In genomic region chr14:65506801-65507200, GRCh38 we compare ENCODE assay signal across 19 cellular contexts.
A peak's percentile ranks its signal among the peaks of the same experiment; 100 is the strongest.
DNase-seq lines count a peak whose midpoint lies in the region; ATAC-seq, FAIRE-seq and TF ChIP-seq lines count a peak whose summit lies in the region.
"Had no signal": no experiment of that assay in that cellular context is flagged by ENCODE, and none has a peak within 500 bp of the region (broad histone marks: within the 10 kb centered on the region; RNA-seq: fewer than 3 reads in every experiment).

No MANE protein-coding gene starts in this region.

- intact Hi-C loops in HepG2 (cut with micrococcal nuclease; ENCODE audit: unreplicated experiment) (no loop called here), right lobe of liver (cut with DNase I) (no loop called here)

- H3K36me3 ChIP-seq in HepG2 (replicated peaks in 1 of 2; ENCODE audit: control insufficient read depth in 1 of 2, insufficient read depth in 2 of 2, low read length in 2 of 2) (no peaks in the 10 kb centered on the region), right lobe of liver (no peaks in the 10 kb centered on the region), Peyer's patch (no peaks in the 10 kb centered on the region)

- TF ChIP-seq CTCF in HepG2 (CRISPR knock-in tag; IDR thresholded peaks at IDR 0.05) (no peak), right lobe of liver (IDR thresholded peaks at IDR 0.05) (no peak), Peyer's patch (IDR thresholded peaks at IDR 0.05) (no peak)

- DNase-seq in HepG2 (ENCODE audit: low spot score) (peak; percentile 5), right lobe of liver (no peak), NCI-H748 (lab: John Stamatoyannopoulos, UW; ENCODE audit: unreplicated experiment) (peak; percentile 99), iPS DF 19.7 (ENCODE audit: low read depth, low spot score) (peak; percentile 17), urothelium cell line (ENCODE audit: low spot score) (no peak), NCI-H1694 (lab: John Stamatoyannopoulos, UW) (no peak), Peyer's patch (no peak)
- no peak for DNase-seq in stimulated activated CD4-positive, alpha-beta T cell treated with anti-CD3 and anti-CD28 coated beads, Interleukin-4, amount 100 ng/mL, for 24 hours
- DNase-seq: activated CD4-positive, alpha-beta memory T cell treated with anti-CD3 and anti-CD28 coated beads, Interleukin-2, amount 10 ng/mL, durations not matched to agents 7 days and 5 days; activated naive CD4-positive, alpha-beta T cell treated with anti-CD3 and anti-CD28 coated beads, Interleukin-2, amount 10 ng/mL, durations not matched to agents 7 days and 5 days; central memory CD4-positive, alpha-beta T cell; hippocampal formation; IMR-90; mammary epithelial cell; naive B cell; NCI-H2171; stimulated activated naive B cell treated with anti-CD40 and anti-IgM and Interleukin-4, amounts not matched to agents 10 μg/mL and 1 μg/mL and 100 μg/mL, for 72 hours; T1000 had no signal

- no peak overlapping the region for H3K4me2 ChIP-seq in HepG2 (ENCODE audit: low read depth, low read length)
- H3K4me2 ChIP-seq: BLaER1 had no signal

- TF ChIP-seq EP300 in HepG2 (IDR thresholded peaks at IDR 0.05; ENCODE audit: low read depth in 2 of 2, low read length in 2 of 2) = no peak
- no peak for TF ChIP-seq EP300 in HepG2 (CRISPR knock-in tag; IDR thresholded peaks at IDR 0.05; ENCODE audit: borderline replicate concordance)

- H3K4me3 ChIP-seq in HepG2 (replicated peaks in 1 of 3; ENCODE audit: insufficient read depth in 1 of 3, low read depth in 2 of 3, low read length in 3 of 3) (no peak overlapping the region), right lobe of liver (no peak overlapping the region), Peyer's patch (no peak overlapping the region)
- H3K4me3 ChIP-seq: BLaER1 had no signal

- POLR2A ChIA-PET in HepG2 (lab: Yijun Ruan, JAX) = no interaction called here

- peaks cover 6% of the 10 kb centered on the region for H3K9me3 ChIP-seq in HepG2 (ENCODE audit: low read length)
- H3K9me3 ChIP-seq in right lobe of liver = no peaks in the 10 kb centered on the region
- H3K9me3 ChIP-seq in Peyer's patch = no peaks in the 10 kb centered on the region

- in situ Hi-C loops in HepG2 (cut with HindIII; ENCODE audit: extremely low pct_ligation_motif_present, low pct_unique_long_range_greater_than_20kb) = no loop called here

- WGBS in HepG2 (ENCODE audit: low lambda C conversion rate) = 48% methylated on average over 6 of the region's 6 CpGs
- WGBS in right lobe of liver (ENCODE audit: insufficient coverage, low coverage, low lambda C conversion rate, missing lambda C conversion rate) = 35% methylated on average over 6 of the region's 6 CpGs

- H3K27ac ChIP-seq in HepG2 (ENCODE audit: extremely low read length, insufficient read depth, low read length) = no peak overlapping the region
- H3K27ac ChIP-seq in right lobe of liver = no peak overlapping the region
- no peak overlapping the region for H3K27ac ChIP-seq in Peyer's patch
- H3K27ac ChIP-seq: BLaER1 had no signal

- TF ChIP-seq POLR2A in HepG2 (IDR thresholded peaks at IDR 0.05; ENCODE audit: insufficient read depth in 1 of 2, low read depth in 2 of 2, low read length in 2 of 2) = no peak
- no peak for TF ChIP-seq POLR2A in right lobe of liver (IDR thresholded peaks at IDR 0.05)
- no peak for TF ChIP-seq POLR2A in Peyer's patch (IDR thresholded peaks at IDR 0.05)

- peaks cover 10% of the 10 kb centered on the region for H3K4me1 ChIP-seq in HepG2 (ENCODE audit: insufficient read depth, low read length)
- H3K4me1 ChIP-seq in right lobe of liver = no peaks in the 10 kb centered on the region
- no peaks in the 10 kb centered on the region for H3K4me1 ChIP-seq in Peyer's patch

- ATAC-seq in HepG2 (no peak), right lobe of liver (no peak)
- ATAC-seq: stimulated activated naive B cell treated with anti-CD40 and anti-IgM and Interleukin-4, amounts not matched to agents 10 μg/mL and 1 μg/mL and 100 μg/mL, for 72 hours had no signal

- H3K79me2 ChIP-seq in HepG2 (ENCODE audit: insufficient read depth, low read length) = no peaks in the 10 kb centered on the region

- H3K27me3 ChIP-seq in HepG2 (ENCODE audit: control insufficient read depth in 1 of 2, insufficient read depth in 2 of 2, low read length in 2 of 2) (no peaks in the 10 kb centered on the region), right lobe of liver (no peaks in the 10 kb centered on the region), Peyer's patch (no peaks in the 10 kb centered on the region)
- H3K27me3 ChIP-seq: BLaER1 had no signal

- no peaks in the 10 kb centered on the region for H4K20me1 ChIP-seq in HepG2 (ENCODE audit: insufficient read depth, low read length)

- CTCF ChIA-PET in HepG2 (lab: Yijun Ruan, JAX; ENCODE audit: low intra/inter-chr PET ratio, low total read pairs) = no interaction called here

- FAIRE-seq in HepG2 (lab: Jason Lieb, UNC) (no peak), urothelium cell line (lab: Jason Lieb, UNC) (peak; percentile 52)

- no peak overlapping the region for H3K9ac ChIP-seq in HepG2 (ENCODE audit: insufficient read depth, low read depth, low read length)
- H3K9ac ChIP-seq: BLaER1 had no signal

- no peak overlapping the region for H2AFZ ChIP-seq in HepG2 (ENCODE audit: low read length)

- no TSS peak for BruUV-seq in HepG2 (replicated peaks; lab: Mats Ljungman, UMichigan)

- no peak for TF ChIP-seq RAD21 in HepG2 (CRISPR knock-in tag; IDR thresholded peaks at IDR 0.05)

TF ChIP-seq in HepG2, 621 proteins besides CTCF, POLR2A, EP300 and RAD21 (continues in another document):
- TF ChIP-seq ZBTB8A (CRISPR knock-in tag; IDR thresholded peaks at IDR 0.05; ENCODE audit: borderline replicate concordance, low read depth) (no peak), CREB1 (IDR thresholded peaks at IDR 0.05) (no peak), CREB1 (CRISPR knock-in tag; IDR thresholded peaks at IDR 0.05) (no peak), ARNT (IDR thresholded peaks at IDR 0.05) (no peak), ATRX (CRISPR knock-in tag; IDR thresholded peaks at IDR 0.05; ENCODE audit: borderline replicate concordance) (no peak), FOXC1 (CRISPR knock-in tag; IDR thresholded peaks at IDR 0.05; ENCODE audit: borderline replicate concordance) (no peak), ZNF446 (CRISPR knock-in tag; IDR thresholded peaks at IDR 0.05) (no peak), GTF3A (CRISPR knock-in tag; conservative IDR thresholded peaks at IDR 0.05) (no peak), ZNF878 (CRISPR knock-in tag; IDR thresholded peaks at IDR 0.05) (no peak), TERF1 (CRISPR knock-in tag; IDR thresholded peaks at IDR 0.05) (no peak), RARA (CRISPR knock-in tag; IDR thresholded peaks at IDR 0.05) (peak; percentile 51; the same call in 1 of the 2 replicates), RXRB (CRISPR knock-in tag; IDR thresholded peaks at IDR 0.05; ENCODE audit: borderline replicate concordance) (0 out of 2 replicates have a peak, but pooled peaks have one; percentile 18), THAP11 (CRISPR knock-in tag; IDR thresholded peaks at IDR 0.05) (no peak), PHF20 (CRISPR knock-in tag; IDR thresholded peaks at IDR 0.05) (no peak), HMG20B (CRISPR knock-in tag; conservative IDR thresholded peaks at IDR 0.05) (no peak), NCOA1 (CRISPR knock-in tag; IDR thresholded peaks at IDR 0.05) (no peak)
- TF ChIP-seq, protein P1, sequence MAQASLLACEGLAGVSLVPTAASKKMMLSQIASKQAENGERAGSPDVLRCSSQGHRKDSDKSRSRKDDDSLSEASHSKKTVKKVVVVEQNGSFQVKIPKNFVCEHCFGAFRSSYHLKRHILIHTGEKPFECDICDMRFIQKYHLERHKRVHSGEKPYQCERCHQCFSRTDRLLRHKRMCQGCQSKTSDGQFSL (CRISPR knock-in tag; IDR thresholded peaks at IDR 0.05) = no peak
- TF ChIP-seq, protein P2, sequence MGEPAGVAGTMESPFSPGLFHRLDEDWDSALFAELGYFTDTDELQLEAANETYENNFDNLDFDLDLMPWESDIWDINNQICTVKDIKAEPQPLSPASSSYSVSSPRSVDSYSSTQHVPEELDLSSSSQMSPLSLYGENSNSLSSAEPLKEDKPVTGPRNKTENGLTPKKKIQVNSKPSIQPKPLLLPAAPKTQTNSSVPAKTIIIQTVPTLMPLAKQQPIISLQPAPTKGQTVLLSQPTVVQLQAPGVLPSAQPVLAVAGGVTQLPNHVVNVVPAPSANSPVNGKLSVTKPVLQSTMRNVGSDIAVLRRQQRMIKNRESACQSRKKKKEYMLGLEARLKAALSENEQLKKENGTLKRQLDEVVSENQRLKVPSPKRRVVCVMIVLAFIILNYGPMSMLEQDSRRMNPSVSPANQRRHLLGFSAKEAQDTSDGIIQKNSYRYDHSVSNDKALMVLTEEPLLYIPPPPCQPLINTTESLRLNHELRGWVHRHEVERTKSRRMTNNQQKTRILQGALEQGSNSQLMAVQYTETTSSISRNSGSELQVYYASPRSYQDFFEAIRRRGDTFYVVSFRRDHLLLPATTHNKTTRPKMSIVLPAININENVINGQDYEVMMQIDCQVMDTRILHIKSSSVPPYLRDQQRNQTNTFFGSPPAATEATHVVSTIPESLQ (CRISPR knock-in tag; conservative IDR thresholded peaks at IDR 0.05) = no peak

Comparison
In these comparisons a context has a peak if more than half of its experiments do, and no peak if none do; other contexts are left out.
1. DNase-seq: peak in HepG2 (single experiment), NCI-H748 (single experiment) and iPS DF 19.7 (single experiment); none in right lobe of liver (0 of 3), urothelium cell line (single experiment), NCI-H1694 (single experiment), Peyer's patch (0 of 3) and stimulated activated CD4-positive, alpha-beta T cell treated with anti-CD3 and anti-CD28 coated beads, Interleukin-4, amount 100 ng/mL, for 24 hours (single experiment).